ENCODE assay signal across 18 cellular contexts in the genomic region with DNA sequence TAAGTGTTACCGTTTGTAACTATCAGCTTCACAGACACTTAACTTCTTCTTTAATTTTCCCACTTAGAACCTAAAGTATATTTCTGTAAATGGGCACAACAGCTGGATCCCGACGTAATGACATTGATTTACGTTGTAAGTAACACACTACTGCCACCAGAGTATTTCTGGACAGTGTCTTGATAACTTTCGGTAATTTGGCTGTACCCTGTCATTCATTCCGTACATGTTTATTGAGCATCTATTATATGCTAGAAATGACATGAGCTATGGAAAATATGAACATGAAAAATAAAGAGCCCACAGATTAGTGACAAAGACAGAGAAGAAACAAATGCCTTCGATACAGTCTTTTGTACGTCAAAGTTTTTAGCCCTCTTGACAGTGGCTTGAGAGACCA.
A peak's percentile ranks its signal among the peaks of the same experiment; 100 is the strongest.
DNase-seq lines count a peak whose midpoint lies in the region; ATAC-seq and TF ChIP-seq lines count a peak whose summit lies in the region.
"Had no signal": no experiment of that assay in that cellular context is flagged by ENCODE, and none has a peak within 500 bp of the region (broad histone marks: within the 10 kb centered on the region; RNA-seq: fewer than 3 reads in every experiment).

No MANE protein-coding gene starts in this region.

- H4K20me1 ChIP-seq in osteoblast (ENCODE audit: insufficient read depth, low read length): no peaks in the 10 kb centered on the region

- H3K4me3 Mint-ChIP-seq in HFFc6: peak overlapping the region; percentile 69

- H3K79me2 ChIP-seq in ACC112 (ENCODE audit: control insufficient read depth, insufficient read depth, low read length, unreplicated experiment): no peaks in the 10 kb centered on the region
- H3K79me2 ChIP-seq in osteoblast (ENCODE audit: insufficient read depth, low read length): no peaks in the 10 kb centered on the region
- H3K79me2 ChIP-seq: parathyroid adenoma had no signal

- H3K4me2 ChIP-seq in osteoblast (ENCODE audit: insufficient read depth, low read length): peak overlapping the region; percentile 68

- ATAC-seq in Right ventricle myocardium inferior: no peak
- no peak for ATAC-seq in GM21423 (IDR thresholded peaks at IDR 0.05; ENCODE audit: unreplicated experiment)
- no peak for ATAC-seq in GM19324 (IDR thresholded peaks at IDR 0.05; ENCODE audit: low FRiP score, unreplicated experiment)

- TF ChIP-seq CTCF in HFFc6 (IDR thresholded peaks at IDR 0.05): no peak
- no peak for TF ChIP-seq CTCF in osteoblast (IDR thresholded peaks at IDR 0.05; ENCODE audit: extremely low read depth, low read depth, low read length)

- H3K4me1 ChIP-seq in ACC112 (ENCODE audit: control insufficient read depth, insufficient read depth, low read length, unreplicated experiment): peaks cover 56% of the 10 kb centered on the region
- H3K4me1 ChIP-seq in osteoblast (ENCODE audit: insufficient read depth, low read length): peaks cover 52% of the 10 kb centered on the region
- H3K4me1 ChIP-seq: BE2C, parathyroid adenoma had no signal

- peak overlapping the region; percentile 71 for H3K27ac ChIP-seq in ACC112 (ENCODE audit: low read depth, low read length)
- peak overlapping the region; percentile 2 for H3K27ac ChIP-seq in angular gyrus (ENCODE audit: low read depth, low read length)
- H3K27ac ChIP-seq in osteoblast (ENCODE audit: low read depth, low read length): peak overlapping the region; percentile 83
- H3K27ac ChIP-seq: parathyroid adenoma had no signal

- no peaks in the 10 kb centered on the region for H3K27me3 ChIP-seq in ACC112 (ENCODE audit: insufficient read depth, low read length)
- no peaks in the 10 kb centered on the region for H3K27me3 ChIP-seq in osteoblast (ENCODE audit: insufficient read depth, low read length)
- H3K27me3 ChIP-seq: BE2C, body of pancreas had no signal

- intact Hi-C loops in Right ventricle myocardium inferior (cut with DNase I): loop anchor here (10.0 kb wide), 1 partner anchor 385 kb away; no protein-coding TSS in a partner anchor

- peaks cover 5% of the 10 kb centered on the region; the same call in 1 of the 2 replicates for H3K27me3 Mint-ChIP-seq in HFFc6 (ENCODE audit: insufficient read depth)

- H3K9me3 ChIP-seq in osteoblast (ENCODE audit: low read depth, low read length): no peaks in the 10 kb centered on the region
- H3K9me3 ChIP-seq: BE2C, body of pancreas had no signal

- H3K36me3 ChIP-seq in ACC112 (ENCODE audit: insufficient read depth, low read length) (no peaks in the 10 kb centered on the region), osteoblast (ENCODE audit: insufficient read depth, low read length) (no peaks in the 10 kb centered on the region)
- H3K36me3 ChIP-seq: BE2C had no signal

- H3K27ac Mint-ChIP-seq in HFFc6: peak overlapping the region; percentile 83; the same call in 1 of the 2 replicates

- no peaks in the 10 kb centered on the region for H3K36me3 Mint-ChIP-seq in HFFc6 (ENCODE audit: low read depth)

- H3K9me3 Mint-ChIP-seq in HFFc6: no peaks in the 10 kb centered on the region

- peaks cover 58% of the 10 kb centered on the region for H3K4me1 Mint-ChIP-seq in HFFc6 (ENCODE audit: low read depth)

- 0 out of 2 replicates have a peak overlapping the region, but pooled peaks have one; percentile 33 for H3K4me3 ChIP-seq in ACC112 (ENCODE audit: low read depth, low read length)
- no peak overlapping the region for H3K4me3 ChIP-seq in osteoblast (ENCODE audit: insufficient read depth, low read length)
- H3K4me3 ChIP-seq: body of pancreas had no signal

- DNase-seq in HFFc6 (no peak), osteoblast (ENCODE audit: insufficient read length, low spot score, missing footprints) (no peak), Right ventricle myocardium inferior (ENCODE audit: missing footprints) (no peak), MV-4-11 (lab: John Stamatoyannopoulos, UW) (no peak)
- DNase-seq: activated CD4-positive, alpha-beta T cell treated with anti-CD3 and anti-CD28 coated beads, Interleukin-2, amount 50 U/mL, for 48 hours; BE2C; DMS 273 treated with DMSO at 0.1 percent for 48 hours; hippocampal formation; left cardiac atrium; NCI-H1048; RPMI8226; stimulated activated naive CD4-positive, alpha-beta T cell had no signal

- H2AFZ ChIP-seq in ACC112 (ENCODE audit: low read length, unreplicated experiment) (peak overlapping the region; percentile 27), osteoblast (ENCODE audit: low read length) (no peak overlapping the region)
- H2AFZ ChIP-seq: parathyroid adenoma had no signal

Comparison
In these comparisons a context has a peak if more than half of its experiments do, and no peak if none do; other contexts are left out.
1. H3K27ac ChIP-seq: peak in every context shown above with its lines; median percentile 83 in osteoblast; 71 in ACC112; 2 in angular gyrus.